9 cellular contexts compared by ENCODE assay signal in the genomic region with DNA sequence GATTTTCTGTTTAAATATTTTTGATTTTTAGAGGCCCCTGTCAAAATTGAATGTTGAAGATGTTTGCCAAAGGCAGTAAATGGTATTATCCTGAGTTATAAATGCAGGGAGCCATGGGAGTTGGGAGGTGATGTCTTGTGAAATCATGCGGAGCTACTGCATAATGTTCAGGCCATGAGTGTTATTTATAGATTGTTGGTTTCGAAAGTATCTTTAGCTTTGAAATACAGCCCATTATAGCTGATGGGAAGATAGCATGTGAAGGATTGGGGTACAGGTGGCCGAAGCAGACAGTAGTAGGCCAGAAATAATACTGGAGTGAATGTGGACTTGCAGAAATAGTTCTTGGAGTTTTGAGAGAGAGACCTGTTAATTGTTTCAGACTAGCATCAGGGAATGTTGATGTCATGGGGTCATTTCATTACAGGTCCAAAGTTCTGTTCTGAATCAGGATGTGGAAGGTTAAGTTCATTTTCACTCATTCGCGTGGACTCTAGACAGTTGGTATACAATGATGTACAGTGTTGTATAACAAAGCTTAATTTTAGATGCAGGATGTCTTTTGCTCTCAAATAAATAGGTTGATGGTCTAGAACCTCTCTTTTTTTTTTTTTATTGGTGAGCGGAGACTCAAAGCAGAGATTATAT. TPM values are rescaled to one million over a fixed set of nuclear protein-coding genes. Genes with fewer than 3 reads are reported as not detected.
DNase-seq lines count a peak whose midpoint lies in the region; ATAC-seq and TF ChIP-seq lines count a peak whose summit lies in the region.
"Had no signal": no experiment of that assay in that cellular context is flagged by ENCODE, and none has a peak within 500 bp of the region (broad histone marks: within the 10 kb centered on the region; RNA-seq: fewer than 3 reads in every experiment).

No MANE protein-coding gene starts in this region.

- H3K4me1 ChIP-seq in right lobe of liver (peaks cover 0 to 57% (median 21%) of the 10 kb centered on the region in 4 donors), tibial artery (peaks cover 0 to 53% (median 38%) of the 10 kb centered on the region in 4 donors)

- intact Hi-C loops in right lobe of liver (cut with DNase I) (no loop called here), tibial artery (cut with DNase I; ENCODE audit: low total_unique reads) (no loop called here)

- TF ChIP-seq POLR2A in right lobe of liver (IDR thresholded peaks at IDR 0.05): peak; percentile 38

- WGBS in right lobe of liver (ENCODE audit: insufficient coverage, low coverage, low lambda C conversion rate, missing lambda C conversion rate): 16% methylated on average over 6 of the region's 6 CpGs

- DNase-seq in activated naive CD4-positive, alpha-beta T cell treated with anti-CD3 and anti-CD28 coated beads, Interleukin-2, amount 10 ng/mL, durations not matched to agents 7 days and 5 days: no peak
- no peak for DNase-seq in activated naive CD4-positive, alpha-beta T cell treated with anti-CD3 and anti-CD28 coated beads, Interleukin-2, amount 50 U/mL, for 16 hours
- peak; percentile 73 for DNase-seq in amniotic epithelial cell (ENCODE audit: low read depth)
- no peak for DNase-seq in right lobe of liver
- no peak for DNase-seq in tibial artery
- no peak for DNase-seq in GM20000 (ENCODE audit: low spot score)
- no peak for DNase-seq in ACHN
- DNase-seq in NCI-H524 (lab: John Stamatoyannopoulos, UW): no peak
- DNase-seq: stimulated activated CD4-positive, alpha-beta T cell treated with anti-CD3 and anti-CD28 coated beads, Interleukin-4, amount 100 ng/mL, for 1 hour had no signal

- H3K27me3 Mint-ChIP-seq in activated naive CD4-positive, alpha-beta T cell treated with anti-CD3 and anti-CD28 coated beads, Interleukin-2, amount 10 ng/mL, durations not matched to agents 7 days and 5 days: peaks cover 3% of the 10 kb centered on the region

- CTCF ChIA-PET in activated naive CD4-positive, alpha-beta T cell treated with anti-CD3 and anti-CD28 coated beads, Interleukin-2, amount 10 ng/mL, durations not matched to agents 7 days and 5 days (lab: Charles Lee): interaction anchor here (0.6 to 7.1 kb wide), 15 partner anchors 19 to 186 kb away, joined by 3 to 166 read pairs (median 8); a partner anchor contains a TSS

- H3K4me3 ChIP-seq in right lobe of liver (peak overlapping the region; percentile 1 to 18 (median 8)), tibial artery (no peak overlapping the region)

- peak overlapping the region; percentile 50 for H3K4me3 Mint-ChIP-seq in activated naive CD4-positive, alpha-beta T cell treated with anti-CD3 and anti-CD28 coated beads, Interleukin-2, amount 10 ng/mL, durations not matched to agents 7 days and 5 days

- peaks cover 59% of the 10 kb centered on the region for H3K36me3 Mint-ChIP-seq in activated naive CD4-positive, alpha-beta T cell treated with anti-CD3 and anti-CD28 coated beads, Interleukin-2, amount 10 ng/mL, durations not matched to agents 7 days and 5 days

- H3K9me3 Mint-ChIP-seq in activated naive CD4-positive, alpha-beta T cell treated with anti-CD3 and anti-CD28 coated beads, Interleukin-2, amount 10 ng/mL, durations not matched to agents 7 days and 5 days: no peaks in the 10 kb centered on the region

- peak; percentile 44 to 58 (median 52) for ATAC-seq in right lobe of liver

- H3K27ac Mint-ChIP-seq in activated naive CD4-positive, alpha-beta T cell treated with anti-CD3 and anti-CD28 coated beads, Interleukin-2, amount 10 ng/mL, durations not matched to agents 7 days and 5 days: peak overlapping the region; percentile 89

- H3K27me3 ChIP-seq in right lobe of liver: no peaks in the 10 kb centered on the region
- no peaks in the 10 kb centered on the region for H3K27me3 ChIP-seq in tibial artery

- peak overlapping the region; percentile 61 to 96 (median 74) for H3K27ac ChIP-seq in right lobe of liver
- H3K27ac ChIP-seq in tibial artery: peak overlapping the region; percentile 9 to 33

- H3K36me3 ChIP-seq in right lobe of liver (peaks cover 0 to 37% (median 13%) of the 10 kb centered on the region in 4 donors), tibial artery (peaks cover 36 to 40% (median 40%) of the 10 kb centered on the region in 3 donors)

- in situ Hi-C loops in ACHN (cut with HindIII; ENCODE audit: low pct_ligation_motif_present, low pct_unique_long_range_greater_than_20kb, low sequenced_read_pairs): no loop called here

- peaks cover 64% of the 10 kb centered on the region for H3K4me1 Mint-ChIP-seq in activated naive CD4-positive, alpha-beta T cell treated with anti-CD3 and anti-CD28 coated beads, Interleukin-2, amount 10 ng/mL, durations not matched to agents 7 days and 5 days

- H3K9me3 ChIP-seq in right lobe of liver (no peaks in the 10 kb centered on the region), tibial artery (no peaks in the 10 kb centered on the region)

- TF ChIP-seq CTCF in right lobe of liver (IDR thresholded peaks at IDR 0.05) (no peak), tibial artery (IDR thresholded peaks at IDR 0.05) (no peak), GM20000 (IDR thresholded peaks at IDR 0.05; ENCODE audit: extremely low read depth, missing control alignments) (no peak)

RNA-seq across cellular contexts. Expression of a gene that starts 3.8 kb away (rescaled TPM):
- 100 to 1,000 TPM in 2 of 6 experiments, 10 to 100 TPM in 4; 31.0 to 155 (median 49.1) TPM for total RNA-seq in right lobe of liver

RNA-seq across cellular contexts. Expression of a gene that starts 19.8 kb away (rescaled TPM):
- 1 to 10 TPM; 3.4 to 6.5 (median 5.2) TPM for total RNA-seq in right lobe of liver

Comparison
In these comparisons a context has a peak if more than half of its experiments do, and no peak if none do; other contexts are left out.
1. H3K4me3 ChIP-seq: peak in right lobe of liver (3 of 3); none in tibial artery (0 of 2).